9 cellular contexts compared by ENCODE assay signal in the genomic region with DNA sequence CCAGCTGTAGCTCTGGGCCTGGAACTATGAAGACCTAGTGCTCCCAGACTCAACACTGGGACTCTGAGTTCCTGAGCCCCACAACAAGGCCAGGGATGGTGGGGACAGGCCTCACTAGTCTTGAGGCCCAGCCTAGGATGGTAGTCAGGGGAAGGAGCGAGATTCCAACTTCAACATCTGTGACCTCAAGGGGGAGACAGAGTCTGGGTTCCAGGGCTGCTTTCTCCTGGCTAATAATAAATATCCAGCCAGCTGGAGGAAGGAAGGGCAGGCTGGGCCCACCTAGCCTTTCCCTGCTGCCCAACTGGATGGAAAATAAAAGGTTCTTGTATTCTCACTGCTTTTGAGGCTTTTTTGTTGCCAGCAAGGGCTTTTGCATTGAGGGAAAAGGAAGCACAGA. TPM values are rescaled to one million over a fixed set of nuclear protein-coding genes. Genes with fewer than 3 reads are reported as not detected.
A peak's percentile ranks its signal among the peaks of the same experiment; 100 is the strongest.
DNase-seq lines count a peak whose midpoint lies in the region; ATAC-seq, FAIRE-seq and TF ChIP-seq lines count a peak whose summit lies in the region.
"Not testable (repeated sequence)": the region's sequence is repeated elsewhere in the genome, so short reads cannot be mapped to it uniquely, and the experiment has no call there.
"Had no signal": no experiment of that assay in that cellular context is flagged by ENCODE, and none has a peak within 500 bp of the region (broad histone marks: within the 10 kb centered on the region; RNA-seq: fewer than 3 reads in every experiment).

No MANE protein-coding gene starts in this region.

- peaks cover 43% of the 10 kb centered on the region; the same call in 1 of the 3 replicates for H3K36me3 ChIP-seq in K562 (ENCODE audit: control insufficient read depth, insufficient read depth, low read length)
- not testable (repeated sequence) for H3K36me3 ChIP-seq in endothelial cell of umbilical vein (ENCODE audit: control insufficient read depth in 2 of 2, extremely low read depth in 1 of 2, insufficient read depth in 2 of 2, low read length in 2 of 2)
- peaks cover 0 to 81% (median 6%) of the 10 kb centered on the region in 9 donors for H3K36me3 ChIP-seq in heart right ventricle
- peaks cover 20% of the 10 kb centered on the region for H3K36me3 ChIP-seq in osteoblast (ENCODE audit: insufficient read depth, low read length)

- in situ Hi-C loops in Caki2 (cut with HindIII; ENCODE audit: low pct_unique_long_range_greater_than_20kb, low sequenced_read_pairs); K562 (cut with MboI): not testable (repeated sequence)

- POLR2A ChIA-PET in K562 (lab: Yijun Ruan, JAX); endothelial cell of umbilical vein (lab: Charles Lee): not testable (repeated sequence)

- not testable (repeated sequence) for H3K4me3 ChIP-seq in K562; endothelial cell of umbilical vein (replicated peaks in 1 of 3; ENCODE audit: insufficient read depth in 1 of 3, low read depth in 1 of 3, low read length in 3 of 3); heart right ventricle; osteoblast (ENCODE audit: insufficient read depth, low read length)

- not testable (repeated sequence) for H4K20me1 ChIP-seq in K562 (replicated peaks; ENCODE audit: control insufficient read depth, insufficient read depth, low read length); endothelial cell of umbilical vein (replicated peaks; ENCODE audit: control insufficient read depth, extremely low read depth, insufficient read depth, low read length); osteoblast (ENCODE audit: insufficient read depth, low read length)

- not testable (repeated sequence) for H3K9me3 ChIP-seq in K562 (replicated peaks; ENCODE audit: control insufficient read depth, insufficient read depth, low read depth, low read length); endothelial cell of umbilical vein (replicated peaks; ENCODE audit: control insufficient read depth, insufficient read depth, low read length); heart right ventricle; osteoblast (ENCODE audit: low read depth, low read length)

- not testable (repeated sequence) for H2AFZ ChIP-seq in K562 (ENCODE audit: low read depth, low read length); endothelial cell of umbilical vein (ENCODE audit: low read depth, low read length); osteoblast (ENCODE audit: low read length)

- not testable (repeated sequence) for H3K27ac ChIP-seq in K562 (ENCODE audit: extremely low read depth, low read depth, low read length); endothelial cell of umbilical vein (ENCODE audit: insufficient read depth, low read depth, low read length); osteoblast (ENCODE audit: low read depth, low read length)
- peak overlapping the region in 2 of 10 donors; percentile 55 to 66 for H3K27ac ChIP-seq in heart right ventricle

- not testable (repeated sequence) for H3K9ac ChIP-seq in K562 (ENCODE audit: insufficient read depth in 1 of 2, low read depth in 2 of 2, low read length in 2 of 2); endothelial cell of umbilical vein (replicated peaks; ENCODE audit: extremely low read depth, insufficient read depth, low read length)

- DNase-seq in Caki2 (ENCODE audit: low read depth) = peak; percentile 34
- DNase-seq in HTR-8/SVneo (ENCODE audit: insufficient read length, low spot score); K562 (ENCODE audit: extremely low read depth in 1 of 4, low spot score in 3 of 4); heart right ventricle; left colon: not testable (repeated sequence)
- DNase-seq in endothelial cell of umbilical vein (ENCODE audit: low read depth, low spot score) = peak; percentile 51
- DNase-seq in osteoblast (ENCODE audit: insufficient read length, low spot score, missing footprints) = peak; percentile 25

- ATAC-seq in K562 (peak; percentile 30; the same call in 2 of the 3 replicates), heart right ventricle (peak in 6 of 8 donors; percentile 9 to 67 (median 40)), left colon (peak; percentile 27)

- no CpG with 5 or more reads among the region's 1 CpG for WGBS in K562 (ENCODE audit: insufficient coverage, low coverage, missing lambda C conversion rate)
- WGBS in heart right ventricle, 2 donors = 73% methylated on average over 1 of the region's 1 CpG; no CpG with 5 or more reads in 1 of the 2 donors

- H3K9me1 ChIP-seq in K562 (ENCODE audit: control insufficient read depth, insufficient read depth, low read length); endothelial cell of umbilical vein (replicated peaks; ENCODE audit: control insufficient read depth, extremely low read depth, insufficient read depth, low read length): not testable (repeated sequence)

- peaks cover 0 to 16% of the 10 kb centered on the region in 2 experiments; a peak in 2 of 5 replicates for H3K4me1 ChIP-seq in K562 (replicated peaks in 1 of 2; ENCODE audit: control insufficient read depth in 2 of 2, insufficient read depth in 2 of 2, low read length in 2 of 2)
- H3K4me1 ChIP-seq in endothelial cell of umbilical vein (ENCODE audit: control insufficient read depth, extremely low read depth, insufficient read depth, low read length); heart right ventricle; osteoblast (ENCODE audit: insufficient read depth, low read length): not testable (repeated sequence)

- CTCF ChIA-PET in K562 (lab: Yijun Ruan, JAX; ENCODE audit: low intra/inter-chr PET ratio) = not testable (repeated sequence)
- CTCF ChIA-PET in endothelial cell of umbilical vein (lab: Charles Lee) = interaction anchor here (0.9 kb wide), 1 partner anchor 245 kb away, joined by 3 read pairs; no protein-coding TSS in a partner anchor

- TF ChIP-seq RAD21 in K562 (CRISPR knock-in tag; conservative IDR thresholded peaks at IDR 0.05 in 1 of 2, IDR thresholded peaks at IDR 0.05 in 1 of 2) = not testable (repeated sequence)

- H3K79me2 ChIP-seq in K562 (ENCODE audit: control insufficient read depth, insufficient read depth, low read length); endothelial cell of umbilical vein (ENCODE audit: control insufficient read depth, insufficient read depth, low read length); osteoblast (ENCODE audit: insufficient read depth, low read length): not testable (repeated sequence)

- FAIRE-seq in HTR-8/SVneo (lab: Jason Lieb, UNC) (peak; percentile 13), K562 (lab: Jason Lieb, UNC) (peak; percentile 82), endothelial cell of umbilical vein (lab: Jason Lieb, UNC) (peak; percentile 96)

- TF ChIP-seq POLR2A in K562 (conservative IDR thresholded peaks at IDR 0.05); endothelial cell of umbilical vein (IDR thresholded peaks at IDR 0.05; ENCODE audit: low read depth, low read length): not testable (repeated sequence)

- not testable (repeated sequence) for TF ChIP-seq EP300 in K562 (IDR thresholded peaks at IDR 0.05; ENCODE audit: low read length)

- dilution Hi-C loops in endothelial cell of umbilical vein (cut with MboI; ENCODE audit: extremely low pct_ligation_motif_present, low sequenced_read_pairs) = not testable (repeated sequence)

- not testable (repeated sequence) for TF ChIP-seq CTCF in K562 (IDR thresholded peaks at IDR 0.05 in 2 of 3, conservative IDR thresholded peaks at IDR 0.05 in 1 of 3; ENCODE audit: insufficient read depth in 2 of 3, low read depth in 1 of 3, low read length in 3 of 3); endothelial cell of umbilical vein (IDR thresholded peaks at IDR 0.05; ENCODE audit: extremely low read depth in 1 of 2, insufficient read depth in 1 of 2, low read depth in 1 of 2, low read length in 2 of 2); heart right ventricle (IDR thresholded peaks at IDR 0.05); osteoblast (IDR thresholded peaks at IDR 0.05; ENCODE audit: extremely low read depth, low read depth, low read length)

- intact Hi-C loops in K562 (cut with micrococcal nuclease); heart right ventricle (cut with DNase I); left colon (cut with DNase I, micrococcal nuclease): not testable (repeated sequence)
- intact Hi-C loops in endothelial cell of umbilical vein (cut with micrococcal nuclease) = loop anchor here (10.0 kb wide), 1 partner anchor 1489 kb away; no protein-coding TSS in a partner anchor

- H3K4me2 ChIP-seq in K562 (ENCODE audit: insufficient read depth, low read length); endothelial cell of umbilical vein (ENCODE audit: insufficient read depth, low read length); osteoblast (ENCODE audit: insufficient read depth, low read length): not testable (repeated sequence)

- H3K27me3 ChIP-seq in K562 (ENCODE audit: control insufficient read depth in 2 of 2, insufficient read depth in 2 of 2, low read length in 2 of 2); endothelial cell of umbilical vein (ENCODE audit: control insufficient read depth in 2 of 2, insufficient read depth in 2 of 2, low read length in 2 of 2); heart right ventricle; osteoblast (ENCODE audit: insufficient read depth, low read length): not testable (repeated sequence)

- TSS peak; percentile 1 for BruUV-seq in K562 (replicated peaks; lab: Mats Ljungman, UMichigan)
- not testable (repeated sequence) for BruUV-seq in endothelial cell of umbilical vein (replicated peaks; lab: Mats Ljungman, UMichigan)

RNA-seq across cellular contexts. Expression of gene SERHL2, which starts 20.3 kb away (rescaled TPM):
- total RNA-seq in Caki2 (2014; rRNA removed; shearing (Covaris generic); ENCODE audit: low replicate concordance) = 2.9 TPM in 1 of 2 replicates, not detected in the other
- total RNA-seq in K562 (2011; cell fraction: chromatin; rRNA removed; ENCODE audit: low replicate concordance) = 26.6 and 59.0 TPM in 2 replicates
- 39.4 and 42.1 TPM in 2 replicates for total RNA-seq in K562 (2011; cell fraction: nucleolus; rRNA removed)
- 33.8 and 38.9 TPM in 2 replicates for total RNA-seq in K562 (2011; cell fraction: nucleoplasm; rRNA removed)
- 25.2 and 29.1 TPM in 2 replicates for total RNA-seq in K562 (2014; rRNA removed)
- total RNA-seq in K562 (2014; rRNA removed; fragmentation: Illumina TruSeq; extraction: Trizol) = 20.1 and 22.6 TPM in 2 replicates
- total RNA-seq in K562 (2015; rRNA removed; fragmentation: Illumina TruSeq; extraction: Trizol) = 19.3 and 22.6 TPM in 2 replicates
- total RNA-seq in K562 (2021) = 19.9 and 21.9 TPM in 2 replicates
- 51.9 and 62.6 TPM in 2 replicates for polyA plus RNA-seq in K562 (2011; rRNA removed)
- 35.5 and 56.3 TPM in 2 replicates for polyA plus RNA-seq in K562 (2011; cell fraction: cytosol; rRNA removed)
- polyA plus RNA-seq in K562 (2011; cell fraction: nucleus; rRNA removed) = 74.9 and 83.4 TPM in 2 replicates
- polyA plus RNA-seq in K562 (2012) = 13.3 and 21.9 TPM in 2 replicates
- 32.2 and 35.0 TPM in 2 replicates for polyA plus RNA-seq in K562 (2014; fragmentation: Illumina TruSeq; extraction: Trizol)
- polyA plus RNA-seq in K562 (2014; fragmentation: Nextera tagmentation; extraction: Ambion mirVana) = 10 to 100 TPM; 24.6 to 28.3 TPM
- polyA plus RNA-seq in K562 (2014; rRNA removed) = 33.6 and 33.8 TPM in 2 replicates
- polyA minus RNA-seq in K562 (2011; rRNA and poly(A)+ RNA removed) = 17.8 and 23.1 TPM in 2 replicates
- polyA minus RNA-seq in K562 (2011; cell fraction: cytosol; rRNA and poly(A)+ RNA removed) = 7.9 and 15.3 TPM in 2 replicates
- 15.2 and 19.3 TPM in 2 replicates for polyA minus RNA-seq in K562 (2011; cell fraction: nucleus; rRNA and poly(A)+ RNA removed)
- 0.76 and 0.80 TPM in 2 replicates for total RNA-seq in endothelial cell of umbilical vein
- 2.0 and 2.3 TPM in 2 replicates for polyA plus RNA-seq in endothelial cell of umbilical vein
- 1.4 and 1.8 TPM in 2 replicates for polyA plus RNA-seq in endothelial cell of umbilical vein (2011; cell fraction: cytosol; rRNA removed)
- 0.82 and 2.0 TPM in 2 replicates for polyA plus RNA-seq in endothelial cell of umbilical vein (2011; cell fraction: nucleus; rRNA removed)
- polyA plus RNA-seq in endothelial cell of umbilical vein (2012) = 1.3 and 2.0 TPM in 2 replicates
- 4.0 and 5.0 TPM in 2 replicates for polyA minus RNA-seq in endothelial cell of umbilical vein
- not detected for polyA minus RNA-seq in endothelial cell of umbilical vein (2011; cell fraction: cytosol; rRNA and poly(A)+ RNA removed)
- 0.43 TPM in 1 of 2 replicates, not detected in the other for polyA minus RNA-seq in endothelial cell of umbilical vein (2011; cell fraction: nucleus; rRNA and poly(A)+ RNA removed)
- 1 to 10 TPM; 1.7 to 6.1 (median 3.5) TPM for total RNA-seq in heart right ventricle
- 1 to 10 TPM; 1.4 to 4.7 TPM for polyA plus RNA-seq in heart right ventricle
- total RNA-seq in left colon = under 1 TPM; 0.73 to 0.92 TPM
- 2.9 TPM in 2 replicates for total RNA-seq in osteoblast
- total RNA-seq: CD4-positive, CD25-positive, alpha-beta regulatory T cell; G401 had no signal

RNA-seq across cellular contexts. Expression of gene POLDIP3, which starts 40.6 kb away (rescaled TPM):
- total RNA-seq in Caki2 (2014; rRNA removed; shearing (Covaris generic); ENCODE audit: low replicate concordance) = 10.9 and 15.7 TPM in 2 replicates
- total RNA-seq in K562 (2011; cell fraction: chromatin; rRNA removed; ENCODE audit: low replicate concordance) = 48.1 and 83.3 TPM in 2 replicates
- 38.3 and 41.5 TPM in 2 replicates for total RNA-seq in K562 (2011; cell fraction: nucleolus; rRNA removed)
- total RNA-seq in K562 (2011; cell fraction: nucleoplasm; rRNA removed) = 41.4 and 45.6 TPM in 2 replicates
- total RNA-seq in K562 (2014; rRNA removed) = 24.9 and 39.1 TPM in 2 replicates
- 23.5 and 24.1 TPM in 2 replicates for total RNA-seq in K562 (2014; rRNA removed; fragmentation: Illumina TruSeq; extraction: Trizol)
- 25.5 and 26.3 TPM in 2 replicates for total RNA-seq in K562 (2015; rRNA removed; fragmentation: Illumina TruSeq; extraction: Trizol)
- total RNA-seq in K562 (2021) = 47.3 and 53.6 TPM in 2 replicates
- 44.4 and 53.8 TPM in 2 replicates for polyA plus RNA-seq in K562 (2011; rRNA removed)
- polyA plus RNA-seq in K562 (2011; cell fraction: cytosol; rRNA removed) = 32.6 and 35.2 TPM in 2 replicates
- 57.4 and 60.2 TPM in 2 replicates for polyA plus RNA-seq in K562 (2011; cell fraction: nucleus; rRNA removed)
- 44.3 and 46.7 TPM in 2 replicates for polyA plus RNA-seq in K562 (2012)
- polyA plus RNA-seq in K562 (2014; fragmentation: Illumina TruSeq; extraction: Trizol) = 47.7 and 53.0 TPM in 2 replicates
- 10 to 100 TPM; 14.3 to 22.3 TPM for polyA plus RNA-seq in K562 (2014; fragmentation: Nextera tagmentation; extraction: Ambion mirVana)
- polyA plus RNA-seq in K562 (2014; rRNA removed) = 39.8 and 45.4 TPM in 2 replicates
- polyA minus RNA-seq in K562 (2011; rRNA and poly(A)+ RNA removed) = 28.0 and 31.6 TPM in 2 replicates
- 18.9 and 27.0 TPM in 2 replicates for polyA minus RNA-seq in K562 (2011; cell fraction: cytosol; rRNA and poly(A)+ RNA removed)
- polyA minus RNA-seq in K562 (2011; cell fraction: nucleus; rRNA and poly(A)+ RNA removed) = 13.5 and 18.8 TPM in 2 replicates
- total RNA-seq in endothelial cell of umbilical vein = 46.6 and 60.4 TPM in 2 replicates
- polyA plus RNA-seq in endothelial cell of umbilical vein = 29.3 and 29.5 TPM in 2 replicates
- polyA plus RNA-seq in endothelial cell of umbilical vein (2011; cell fraction: cytosol; rRNA removed) = 37.7 and 39.0 TPM in 2 replicates
- 57.7 and 64.0 TPM in 2 replicates for polyA plus RNA-seq in endothelial cell of umbilical vein (2011; cell fraction: nucleus; rRNA removed)
- 49.4 and 55.9 TPM in 2 replicates for polyA plus RNA-seq in endothelial cell of umbilical vein (2012)
- polyA minus RNA-seq in endothelial cell of umbilical vein = 40.7 and 46.2 TPM in 2 replicates
- polyA minus RNA-seq in endothelial cell of umbilical vein (2011; cell fraction: cytosol; rRNA and poly(A)+ RNA removed) = 22.6 TPM
- polyA minus RNA-seq in endothelial cell of umbilical vein (2011; cell fraction: nucleus; rRNA and poly(A)+ RNA removed) = 25.2 and 28.3 TPM in 2 replicates
- 10 to 100 TPM; 27.2 to 42.6 (median 33.6) TPM for total RNA-seq in heart right ventricle
- polyA plus RNA-seq in heart right ventricle = 10 to 100 TPM; 11.9 to 32.6 TPM
- 10 to 100 TPM; 48.9 to 61.3 TPM for total RNA-seq in left colon
- total RNA-seq in osteoblast = 21.2 and 22.4 TPM in 2 replicates

RNA-seq across cellular contexts. Expression of gene RRP7A, which starts 54.5 kb away (rescaled TPM):
- total RNA-seq in Caki2 (2014; rRNA removed; shearing (Covaris generic); ENCODE audit: low replicate concordance) = 56.6 and 77.4 TPM in 2 replicates
- total RNA-seq in K562 (2011; cell fraction: chromatin; rRNA removed; ENCODE audit: low replicate concordance) = 17.1 and 44.0 TPM in 2 replicates
- total RNA-seq in K562 (2011; cell fraction: nucleolus; rRNA removed) = 34.3 and 41.7 TPM in 2 replicates
- 23.6 and 25.4 TPM in 2 replicates for total RNA-seq in K562 (2011; cell fraction: nucleoplasm; rRNA removed)
- total RNA-seq in K562 (2014; rRNA removed) = 42.3 and 48.9 TPM in 2 replicates
- total RNA-seq in K562 (2014; rRNA removed; fragmentation: Illumina TruSeq; extraction: Trizol) = 29.7 and 34.6 TPM in 2 replicates
- total RNA-seq in K562 (2015; rRNA removed; fragmentation: Illumina TruSeq; extraction: Trizol) = 39.7 and 40.3 TPM in 2 replicates
- total RNA-seq in K562 (2021) = 74.1 and 82.6 TPM in 2 replicates
- polyA plus RNA-seq in K562 (2011; rRNA removed) = 28.3 and 39.3 TPM in 2 replicates
- 23.0 and 37.5 TPM in 2 replicates for polyA plus RNA-seq in K562 (2011; cell fraction: cytosol; rRNA removed)
- 14.2 and 22.3 TPM in 2 replicates for polyA plus RNA-seq in K562 (2011; cell fraction: nucleus; rRNA removed)
- 23.0 and 42.9 TPM in 2 replicates for polyA plus RNA-seq in K562 (2012)
- 51.9 and 69.1 TPM in 2 replicates for polyA plus RNA-seq in K562 (2014; fragmentation: Illumina TruSeq; extraction: Trizol)
- 10 to 100 TPM in 1 of 2 experiments, 1 to 10 TPM in 1; 3.4 to 12.9 TPM for polyA plus RNA-seq in K562 (2014; fragmentation: Nextera tagmentation; extraction: Ambion mirVana)
- 45.8 and 47.0 TPM in 2 replicates for polyA plus RNA-seq in K562 (2014; rRNA removed)
- polyA minus RNA-seq in K562 (2011; rRNA and poly(A)+ RNA removed) = 13.4 and 13.8 TPM in 2 replicates
- 8.6 and 16.2 TPM in 2 replicates for polyA minus RNA-seq in K562 (2011; cell fraction: cytosol; rRNA and poly(A)+ RNA removed)
- polyA minus RNA-seq in K562 (2011; cell fraction: nucleus; rRNA and poly(A)+ RNA removed) = 12.3 and 13.2 TPM in 2 replicates
- 61.9 and 83.7 TPM in 2 replicates for total RNA-seq in endothelial cell of umbilical vein
- 34.4 and 35.3 TPM in 2 replicates for polyA plus RNA-seq in endothelial cell of umbilical vein
- polyA plus RNA-seq in endothelial cell of umbilical vein (2011; cell fraction: cytosol; rRNA removed) = 46.5 and 48.9 TPM in 2 replicates
- 35.9 and 36.0 TPM in 2 replicates for polyA plus RNA-seq in endothelial cell of umbilical vein (2011; cell fraction: nucleus; rRNA removed)
- polyA plus RNA-seq in endothelial cell of umbilical vein (2012) = 43.7 and 54.2 TPM in 2 replicates
- polyA minus RNA-seq in endothelial cell of umbilical vein = 29.8 and 33.2 TPM in 2 replicates
- 9.7 TPM for polyA minus RNA-seq in endothelial cell of umbilical vein (2011; cell fraction: cytosol; rRNA and poly(A)+ RNA removed)
- polyA minus RNA-seq in endothelial cell of umbilical vein (2011; cell fraction: nucleus; rRNA and poly(A)+ RNA removed) = 16.8 and 21.1 TPM in 2 replicates
- 10 to 100 TPM; 20.8 to 35.2 (median 26.1) TPM for total RNA-seq in heart right ventricle
- polyA plus RNA-seq in heart right ventricle = 10 to 100 TPM; 21.9 to 28.3 TPM
- total RNA-seq in left colon = 10 to 100 TPM; 33.8 to 42.4 TPM
- 21.5 and 29.0 TPM in 2 replicates for total RNA-seq in osteoblast
